In genomic region chr1:23492132-23492720, GRCh38 we compare ENCODE assay signal across 2 cellular contexts.
TF ChIP-seq lines count a peak whose summit lies in the region.

No MANE protein-coding gene starts in this region.

TF ChIP-seq in HepG2, 621 proteins besides CTCF, POLR2A, EP300 and RAD21:
- TF ChIP-seq ZMYM3 (CRISPR knock-in tag; IDR thresholded peaks at IDR 0.05) (peak; percentile 72; the same call in 1 of the 2 replicates), ZNF569 (CRISPR knock-in tag; IDR thresholded peaks at IDR 0.05; ENCODE audit: borderline replicate concordance) (no peak)
TF ChIP-seq in HepG2: peak in this region for 1.

TF ChIP-seq in K562, 482 proteins besides CTCF, POLR2A, EP300 and RAD21:
- TF ChIP-seq PML (IDR thresholded peaks at IDR 0.05; ENCODE audit: low read length): no peak
- TF ChIP-seq RCOR1 (IDR thresholded peaks at IDR 0.05; ENCODE audit: borderline replicate concordance in 1 of 2, low read depth in 2 of 2, low read length in 2 of 2): peak in 1 of 2 experiments; percentile 25; a peak in 1 of 4 replicates
- TF ChIP-seq HDAC2 (IDR thresholded peaks at IDR 0.05): 0 out of 2 replicates have a peak, but pooled peaks have one; percentile 24
- TF ChIP-seq ETV6 (IDR thresholded peaks at IDR 0.05; ENCODE audit: borderline replicate concordance in 1 of 2, low read depth in 2 of 2, low read length in 1 of 2): no peak
- TF ChIP-seq ETV6 (CRISPR knock-in tag; IDR thresholded peaks at IDR 0.05; ENCODE audit: borderline replicate concordance): no peak
- peak; percentile 46; the same call in 1 of the 2 replicates for TF ChIP-seq SMARCA5 (IDR thresholded peaks at IDR 0.05)
- peak; percentile 74; the same call in 1 of the 2 replicates for TF ChIP-seq BCOR (IDR thresholded peaks at IDR 0.05)
- peak in 1 of 2 experiments; percentile 50; a peak in 1 of 4 replicates for TF ChIP-seq KDM1A (IDR thresholded peaks at IDR 0.05)
- no peak for TF ChIP-seq ID3 (CRISPR knock-in tag; IDR thresholded peaks at IDR 0.05)
- TF ChIP-seq ID3 (tag; IDR thresholded peaks at IDR 0.05): no peak
- TF ChIP-seq GATAD2B (IDR thresholded peaks at IDR 0.05; ENCODE audit: borderline replicate concordance): no peak
- TF ChIP-seq RBM25 (IDR thresholded peaks at IDR 0.05; ENCODE audit: low read depth, low read length, severe bottlenecking): peak; percentile 67
- TF ChIP-seq HDAC1 (IDR thresholded peaks at IDR 0.05): 0 out of 4 replicates have a peak, but pooled peaks of 1 of the 2 experiments have one; percentile 12
TF ChIP-seq in K562: peak in this region for 7.
